Comparison of ENCODE assay signal across 10 cellular contexts in the genomic region with DNA sequence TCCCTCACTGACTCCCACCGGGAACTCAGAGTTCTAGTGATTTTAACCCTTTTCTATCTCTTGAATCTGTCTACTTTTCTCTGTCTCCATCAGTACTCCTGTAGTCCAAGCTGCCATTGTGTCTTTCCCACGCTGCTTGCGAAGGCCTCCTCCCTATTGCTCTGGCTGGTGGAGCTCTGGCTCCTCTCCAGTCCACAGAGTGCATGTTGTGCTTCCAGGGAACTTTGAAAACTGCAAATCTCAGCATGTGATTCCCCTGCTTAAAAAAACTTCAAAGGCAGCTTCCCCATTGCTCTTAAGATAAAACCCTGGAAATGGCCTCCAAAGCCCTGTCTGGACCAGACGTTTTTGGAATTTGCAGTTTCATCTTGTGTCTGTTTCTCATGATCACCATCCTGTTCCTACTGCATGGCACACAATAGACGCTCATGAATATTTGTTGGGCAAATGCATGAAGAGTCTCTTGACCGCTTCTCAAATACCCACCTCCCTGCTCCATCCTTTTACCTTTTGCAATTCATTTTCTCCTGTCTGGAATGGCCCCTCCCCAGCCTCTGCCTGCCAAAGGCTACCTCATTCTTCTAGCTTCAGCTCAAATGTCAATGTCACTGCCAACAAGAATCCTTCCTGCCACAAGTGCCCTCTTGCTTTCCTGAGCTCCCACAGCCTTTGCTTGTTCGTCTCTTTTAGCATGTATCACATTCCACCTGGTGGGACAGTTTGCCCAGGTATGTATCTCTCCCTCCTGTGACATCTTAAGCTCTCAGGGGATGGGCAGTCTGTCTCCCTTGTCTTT.
A peak's percentile ranks its signal among the peaks of the same experiment; 100 is the strongest.
DNase-seq lines count a peak whose midpoint lies in the region; ATAC-seq, FAIRE-seq and TF ChIP-seq lines count a peak whose summit lies in the region.
"Had no signal": no experiment of that assay in that cellular context is flagged by ENCODE, and none has a peak within 500 bp of the region (broad histone marks: within the 10 kb centered on the region; RNA-seq: fewer than 3 reads in every experiment).

No MANE protein-coding gene starts in this region.

- H3K4me3 Mint-ChIP-seq in mesothelial cell of epicardium = no peak overlapping the region
- no peak overlapping the region for H3K4me3 Mint-ChIP-seq in stimulated activated memory B cell treated with anti-CD40 and anti-IgM and Interleukin-4, amounts not matched to agents 10 μg/mL and 1 μg/mL and 100 μg/mL, for 72 hours
- H3K4me3 Mint-ChIP-seq: activated T-helper 1 cell treated with anti-CD3 and anti-CD28 coated beads, Interleukin-12 subunit alpha, Interleukin-12 subunit beta, Interleukin-2, Interleukin-4 antibody, amounts not matched to agents 30 ng/mL and 10 ng/mL and 1 ng/mL, durations not matched to agents 14 hours and 24 hours and 36 hours; endodermal cell had no signal

- H2AK5ac ChIP-seq in H1 (ENCODE audit: low read depth, low read length) = no peak overlapping the region; the same call in 1 of the 2 replicates

- no peaks in the 10 kb centered on the region for H3K36me3 Mint-ChIP-seq in mesothelial cell of epicardium
- peaks cover 27% of the 10 kb centered on the region for H3K36me3 Mint-ChIP-seq in stimulated activated memory B cell treated with anti-CD40 and anti-IgM and Interleukin-4, amounts not matched to agents 10 μg/mL and 1 μg/mL and 100 μg/mL, for 72 hours

- H3K4ac ChIP-seq in H1 (replicated peaks; ENCODE audit: insufficient read length, low read depth, low read length) = no peak overlapping the region

- H4K20me1 ChIP-seq in H1 (replicated peaks in 1 of 2; ENCODE audit: control insufficient read depth in 1 of 2, insufficient read depth in 2 of 2, low read length in 2 of 2) = no peaks in the 10 kb centered on the region

- TF ChIP-seq POLR2A in H1 (IDR thresholded peaks at IDR 0.05; ENCODE audit: control extremely low read depth in 1 of 2, low read depth in 2 of 2, low read length in 2 of 2) (no peak), GM18505 (IDR thresholded peaks at IDR 0.05; ENCODE audit: borderline replicate concordance, extremely low read depth, insufficient read depth, insufficient read length) (no peak)

- peak overlapping the region; percentile 55 for H3K27ac Mint-ChIP-seq in mesothelial cell of epicardium
- no peak overlapping the region for H3K27ac Mint-ChIP-seq in stimulated activated memory B cell treated with anti-CD40 and anti-IgM and Interleukin-4, amounts not matched to agents 10 μg/mL and 1 μg/mL and 100 μg/mL, for 72 hours
- H3K27ac Mint-ChIP-seq: activated T-helper 1 cell treated with anti-CD3 and anti-CD28 coated beads, Interleukin-12 subunit alpha, Interleukin-12 subunit beta, Interleukin-2, Interleukin-4 antibody, amounts not matched to agents 30 ng/mL and 10 ng/mL and 1 ng/mL, durations not matched to agents 14 hours and 24 hours and 36 hours; endodermal cell had no signal

- DNase-seq in NCI-H2107 treated with DMSO at 0.1 percent for 48 hours (lab: John Stamatoyannopoulos, UW; ENCODE audit: unreplicated experiment) (peak; percentile 20), H1 (ENCODE audit: low read depth in 1 of 2, low spot score in 2 of 2) (no peak), mesothelial cell of epicardium (ENCODE audit: low spot score in 2 of 2, unreplicated experiment in 2 of 2) (no peak), stromal cell of bone marrow (ENCODE audit: low read depth) (peak; percentile 73), GM10248 (ENCODE audit: extremely low spot score) (no peak)
- DNase-seq: endodermal cell had no signal

- TF ChIP-seq CTCF in H1 (IDR thresholded peaks at IDR 0.05; ENCODE audit: control extremely low read depth in 1 of 3, insufficient read depth in 1 of 3, low read depth in 1 of 3, low read length in 3 of 3) (no peak), mesothelial cell of epicardium (IDR thresholded peaks at IDR 0.05; ENCODE audit: unreplicated experiment) (no peak), GM10248 (IDR thresholded peaks at IDR 0.05; ENCODE audit: control extremely low read depth, extremely low read depth, low read depth, missing control alignments) (no peak)

- CTCF ChIA-PET in H1 (lab: Charles Lee; ENCODE audit: partially characterized antibody) = interaction anchor here (0.6 to 1.3 kb wide), 6 partner anchors 11 to 904 kb away, joined by 3 read pairs; no protein-coding TSS in a partner anchor
- CTCF ChIA-PET in GM10248 (lab: Yijun Ruan, JAX) = interaction anchor here (0.9 to 3.1 kb wide), 7 partner anchors 11 to 112 kb away, joined by 3 to 16 read pairs (median 7); no protein-coding TSS in a partner anchor

- 82% methylated on average over 7 of the region's 7 CpGs; no CpG with 5 or more reads in 1 of the 2 experiments for WGBS in H1 (ENCODE audit: extremely low coverage in 1 of 2, insufficient coverage in 1 of 2, insufficient read length in 1 of 2, insufficient replicate concordance in 2 of 2, low coverage in 1 of 2, low lambda C conversion rate in 2 of 2, missing lambda C conversion rate in 1 of 2), 2 experiments

- H3K9me3 Mint-ChIP-seq in mesothelial cell of epicardium = no peaks in the 10 kb centered on the region
- H3K9me3 Mint-ChIP-seq in stimulated activated memory B cell treated with anti-CD40 and anti-IgM and Interleukin-4, amounts not matched to agents 10 μg/mL and 1 μg/mL and 100 μg/mL, for 72 hours = no peaks in the 10 kb centered on the region
- H3K9me3 Mint-ChIP-seq: endodermal cell had no signal

- no peak overlapping the region for H3K56ac ChIP-seq in H1 (replicated peaks; ENCODE audit: insufficient read length, low read depth, low read length)

- no peaks in the 10 kb centered on the region for H3K27me3 ChIP-seq in H1 (replicated peaks in 1 of 4; ENCODE audit: control insufficient read depth in 3 of 4, extremely low read depth in 1 of 4, insufficient read depth in 3 of 4, low read length in 3 of 4)

- no peak overlapping the region for H3K4me2 ChIP-seq in H1 (ENCODE audit: insufficient read depth in 1 of 2, low read depth in 2 of 2, low read length in 2 of 2)

- no peak overlapping the region for H4K5ac ChIP-seq in H1 (ENCODE audit: insufficient read length, low read depth, low read length)

- no peak overlapping the region for H3K9ac ChIP-seq in H1 (replicated peaks in 1 of 4; ENCODE audit: extremely low read depth in 1 of 4, low read depth in 3 of 4, low read length in 3 of 4)

- H4K8ac ChIP-seq in H1 (ENCODE audit: extremely low read depth, insufficient read depth, low read length) = no peak overlapping the region; the same call in 1 of the 2 replicates

- peak overlapping the region; percentile 7; the same call in 1 of the 2 replicates for H2BK12ac ChIP-seq in H1 (ENCODE audit: low read depth, low read length)

- H3K36me3 ChIP-seq in H1 (ENCODE audit: control insufficient read depth in 2 of 4, insufficient read depth in 4 of 4, low read length in 3 of 4) = no peaks in the 10 kb centered on the region; a peak in 1 of 8 replicates

- peaks cover 0 to 4% (median 1%) of the 10 kb centered on the region in 4 experiments; a peak in 3 of 7 replicates for H3K4me1 ChIP-seq in H1 (replicated peaks in 1 of 4; ENCODE audit: control insufficient read depth in 3 of 4, insufficient read depth in 4 of 4, low read length in 3 of 4)

- no peak for FAIRE-seq in H1 (lab: Jason Lieb, UNC)

- no peaks in the 10 kb centered on the region for H3K27me3 Mint-ChIP-seq in mesothelial cell of epicardium (ENCODE audit: low read depth)
- no peaks in the 10 kb centered on the region for H3K27me3 Mint-ChIP-seq in stimulated activated memory B cell treated with anti-CD40 and anti-IgM and Interleukin-4, amounts not matched to agents 10 μg/mL and 1 μg/mL and 100 μg/mL, for 72 hours

- H2BK120ac ChIP-seq in H1 (replicated peaks; ENCODE audit: low read depth, low read length) = no peak overlapping the region

- H3K79me1 ChIP-seq in H1 (ENCODE audit: low read depth, low read length) = no peaks in the 10 kb centered on the region; the same call in 1 of the 2 replicates

- H3K18ac ChIP-seq in H1 (ENCODE audit: extremely low read depth, low read length) = no peak overlapping the region

- H2BK20ac ChIP-seq in H1 (ENCODE audit: low read length) = no peak overlapping the region

- H3K9me3 ChIP-seq in H1 (ENCODE audit: insufficient read depth in 2 of 2, low read depth in 1 of 2, low read length in 1 of 2) = no peaks in the 10 kb centered on the region

- POLR2A ChIA-PET in H1 (lab: Charles Lee; ENCODE audit: partially characterized antibody) (interaction anchor here (0.8 kb wide), 1 partner anchor 26 kb away, joined by 3 read pairs; no protein-coding TSS in a partner anchor), GM10248 (lab: Yijun Ruan, JAX) (interaction anchor here (1.0 to 1.1 kb wide), 2 partner anchors 11 to 12 kb away, joined by 3 to 5 read pairs; no protein-coding TSS in a partner anchor)

- no peak overlapping the region for H3K14ac ChIP-seq in H1 (ENCODE audit: insufficient read length)

- no peak overlapping the region for H3K23ac ChIP-seq in H1 (ENCODE audit: insufficient read length)

- no peak overlapping the region for H2BK5ac ChIP-seq in H1 (ENCODE audit: low read depth, low read length)

- ATAC-seq in GM18505 (IDR thresholded peaks at IDR 0.05; ENCODE audit: unreplicated experiment) (no peak), HG02973 (IDR thresholded peaks at IDR 0.05; ENCODE audit: unreplicated experiment) (no peak)
- ATAC-seq in stimulated activated memory B cell treated with anti-CD40 and anti-IgM and Interleukin-4, amounts not matched to agents 10 μg/mL and 1 μg/mL and 100 μg/mL, for 72 hours = no peak

- H3K4me1 Mint-ChIP-seq in mesothelial cell of epicardium = peaks cover 52% of the 10 kb centered on the region
- peaks cover 6% of the 10 kb centered on the region for H3K4me1 Mint-ChIP-seq in stimulated activated memory B cell treated with anti-CD40 and anti-IgM and Interleukin-4, amounts not matched to agents 10 μg/mL and 1 μg/mL and 100 μg/mL, for 72 hours

- H3K79me2 ChIP-seq in H1 (ENCODE audit: control insufficient read depth in 1 of 2, insufficient read depth in 2 of 2, low read length in 2 of 2) = no peaks in the 10 kb centered on the region

- H3K4me3 ChIP-seq in H1 (ENCODE audit: extremely low read depth in 1 of 4, insufficient read depth in 2 of 4, low read depth in 3 of 4, low read length in 4 of 4) = no peak overlapping the region

- H3K23me2 ChIP-seq in H1 (ENCODE audit: low read depth, low read length) = no peaks in the 10 kb centered on the region

- TF ChIP-seq EP300 in H1 (IDR thresholded peaks at IDR 0.05; ENCODE audit: borderline replicate concordance in 1 of 2, low read depth in 2 of 2, low read length in 2 of 2) = no peak

- H4K91ac ChIP-seq in H1 (replicated peaks; ENCODE audit: insufficient read length, low read length) = no peak overlapping the region

- TF ChIP-seq RAD21 in H1 (IDR thresholded peaks at IDR 0.05 in 1 of 2, conservative IDR thresholded peaks at IDR 0.05 in 1 of 2; ENCODE audit: low read depth in 2 of 2, low read length in 2 of 2) = no peak

- no peak overlapping the region for H3K27ac ChIP-seq in H1 (ENCODE audit: low read depth, low read length)

- no peak overlapping the region for H2BK15ac ChIP-seq in H1 (ENCODE audit: low read length)

- no peak overlapping the region for H2AFZ ChIP-seq in H1 (ENCODE audit: low read length)

TF ChIP-seq in H1, 55 proteins besides CTCF, POLR2A, EP300 and RAD21 (continues in another document):
- TF ChIP-seq CHD1 (IDR thresholded peaks at IDR 0.05; ENCODE audit: low read depth, low read length) (no peak), CTBP2 (IDR thresholded peaks at IDR 0.05; ENCODE audit: borderline replicate concordance, insufficient read depth, insufficient read length, low read length) (no peak), CREB1 (IDR thresholded peaks at IDR 0.05) (no peak), SP4 (IDR thresholded peaks at IDR 0.05; ENCODE audit: low read length) (no peak)

Comparison
In these comparisons a context has a peak if more than half of its experiments do, and no peak if none do; other contexts are left out.
1. DNase-seq: peak in NCI-H2107 treated with DMSO at 0.1 percent for 48 hours (single experiment) and stromal cell of bone marrow (single experiment); none in H1 (0 of 2), mesothelial cell of epicardium (0 of 2) and GM10248 (single experiment).